ENCODE assay signal across 19 cellular contexts in the genomic region with DNA sequence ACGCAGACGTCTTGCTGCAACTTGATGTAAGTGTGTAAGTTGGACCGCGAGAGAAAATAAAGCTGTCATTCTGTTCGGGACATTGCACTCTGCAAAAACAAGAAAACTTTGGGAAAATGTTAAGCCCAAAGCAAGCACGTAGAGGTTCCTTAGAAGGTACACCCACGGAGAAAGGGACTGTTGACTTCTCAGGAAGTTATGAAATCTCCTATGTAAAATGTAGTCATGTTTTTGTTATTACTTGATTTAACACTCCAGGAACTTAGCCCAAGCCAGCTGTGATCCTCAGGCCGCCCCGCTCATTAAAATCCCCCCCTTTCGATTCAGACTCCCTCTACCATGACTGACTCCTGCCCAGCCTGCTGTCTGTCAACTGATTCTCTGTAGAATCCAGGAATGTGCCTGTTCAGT.
A peak's percentile ranks its signal among the peaks of the same experiment; 100 is the strongest.
DNase-seq lines count a peak whose midpoint lies in the region; ATAC-seq and TF ChIP-seq lines count a peak whose summit lies in the region.
"Had no signal": no experiment of that assay in that cellular context is flagged by ENCODE, and none has a peak within 500 bp of the region (broad histone marks: within the 10 kb centered on the region; RNA-seq: fewer than 3 reads in every experiment).

No MANE protein-coding gene starts in this region.

- BruUV-seq in IMR-90 (replicated peaks; lab: Mats Ljungman, UMichigan): no TSS peak

- no peak overlapping the region for H3K4ac ChIP-seq in IMR-90 (ENCODE audit: low read depth, low read length)

- 40% methylated on average over 3 of the region's 10 CpGs; no CpG with 5 or more reads in 1 of the 2 experiments for WGBS in IMR-90 (ENCODE audit: extremely low coverage in 2 of 2, insufficient read length in 1 of 2), 2 experiments

- no peak overlapping the region for H2AK5ac ChIP-seq in IMR-90 (ENCODE audit: low read depth, low read length)

- POLR2A ChIA-PET in IMR-90 (lab: Charles Lee; ENCODE audit: unreplicated experiment): no interaction called here
- POLR2A ChIA-PET in activated CD4-positive, alpha-beta T cell treated with anti-CD3 and anti-CD28 coated beads, Interleukin-2, amount 10 ng/mL, durations not matched to agents 7 days and 5 days (lab: Charles Lee): no interaction called here

- intact Hi-C loops in IMR-90 (cut with micrococcal nuclease): no loop called here

- no peak overlapping the region for H2BK15ac ChIP-seq in IMR-90 (ENCODE audit: low read depth, low read length)

- H3K9me1 ChIP-seq in IMR-90 (ENCODE audit: insufficient read depth, low read length): peaks cover 2% of the 10 kb centered on the region; the same call in 1 of the 2 replicates

- H3K56ac ChIP-seq in IMR-90 (ENCODE audit: extremely low read depth, insufficient read depth, low read length): no peak overlapping the region

- peak overlapping the region; percentile 78 for H3K4me2 ChIP-seq in IMR-90 (ENCODE audit: low read depth, low read length)
- no peak overlapping the region for H3K4me2 ChIP-seq in neural progenitor cell
- H3K4me2 ChIP-seq: hepatocyte had no signal

- peaks cover 4% of the 10 kb centered on the region for H3F3A ChIP-seq in neural progenitor cell (ENCODE audit: low read depth)

- peak overlapping the region in 1 of 2 experiments; percentile 31; a peak in 1 of 4 replicates for H4K8ac ChIP-seq in IMR-90 (ENCODE audit: low read depth in 2 of 2, low read length in 2 of 2)

- no peak overlapping the region for H2AK9ac ChIP-seq in IMR-90 (replicated peaks; ENCODE audit: low read depth, low read length, poor library complexity)

- no peak overlapping the region for H2BK5ac ChIP-seq in IMR-90 (ENCODE audit: low read depth, low read length, poor library complexity, severe bottlenecking)

- H2AFZ ChIP-seq in IMR-90 (replicated peaks; ENCODE audit: low read length, poor library complexity): no peak overlapping the region
- no peak overlapping the region for H2AFZ ChIP-seq in neural progenitor cell (replicated peaks)
- H2AFZ ChIP-seq: hepatocyte had no signal

- H4K91ac ChIP-seq in IMR-90 (ENCODE audit: insufficient read depth, low read depth, low read length): no peak overlapping the region

- H2BK20ac ChIP-seq in IMR-90 (ENCODE audit: low read depth, low read length): no peak overlapping the region

- peak overlapping the region; percentile 16; the same call in 1 of the 2 replicates for H3K18ac ChIP-seq in IMR-90 (ENCODE audit: low read depth, low read length)

- H3K9me3 ChIP-seq in IMR-90 (ENCODE audit: control insufficient read depth, insufficient read depth, low read length) (no peaks in the 10 kb centered on the region), neural progenitor cell (ENCODE audit: low read depth) (no peaks in the 10 kb centered on the region), HAP-1 (0 out of 2 replicates have a peak, but pooled peaks cover 2% of the 10 kb centered on the region)
- H3K9me3 ChIP-seq: suprapubic skin had no signal

- H3K27me3 ChIP-seq in IMR-90 (ENCODE audit: control insufficient read depth, insufficient read depth, low read length) (no peaks in the 10 kb centered on the region), neural progenitor cell (no peaks in the 10 kb centered on the region), HAP-1 (ENCODE audit: low read depth) (no peaks in the 10 kb centered on the region)
- H3K27me3 ChIP-seq: hepatocyte, suprapubic skin had no signal

- H2BK120ac ChIP-seq in IMR-90 (ENCODE audit: low read depth, low read length): no peak overlapping the region

- no peak overlapping the region for H4K5ac ChIP-seq in IMR-90 (ENCODE audit: low read depth, low read length)

- dilution Hi-C loops in IMR-90 (cut with HindIII; ENCODE audit: low sequenced_read_pairs, unreplicated experiment): no loop called here

- H4K20me1 ChIP-seq in IMR-90 (ENCODE audit: insufficient read depth, low read length): no peaks in the 10 kb centered on the region
- no peaks in the 10 kb centered on the region for H4K20me1 ChIP-seq in neural progenitor cell (ENCODE audit: low read depth)

- H3K23ac ChIP-seq in IMR-90 (ENCODE audit: low read depth, low read length): peak overlapping the region; percentile 4; the same call in 1 of the 2 replicates

- peak overlapping the region; percentile 41 for H3K4me3 Mint-ChIP-seq in chondrocyte (ENCODE audit: unreplicated experiment)
- H3K4me3 Mint-ChIP-seq in neural progenitor cell: no peak overlapping the region
- no peak overlapping the region for H3K4me3 Mint-ChIP-seq in activated CD4-positive, alpha-beta T cell treated with anti-CD3 and anti-CD28 coated beads, Interleukin-2, amount 10 ng/mL, durations not matched to agents 7 days and 5 days
- H3K4me3 Mint-ChIP-seq: activated naive CD8-positive, alpha-beta T cell; T-helper 1 cell treated with Interleukin-12 subunit alpha and Interleukin-12 subunit beta and Interleukin-4 antibody, amounts not matched to agents 30 μg/mL and 1 μg/mL, for 36 hours had no signal

- no peaks in the 10 kb centered on the region for H3K79me1 ChIP-seq in IMR-90 (ENCODE audit: low read depth in 1 of 2, low read length in 2 of 2)

- peak; percentile 27 to 41 for DNase-seq in AML-193 (lab: John Stamatoyannopoulos, UW)
- DNase-seq in IMR-90: peak; percentile 49
- no peak for DNase-seq in chondrocyte (ENCODE audit: low spot score)
- DNase-seq in neural progenitor cell (ENCODE audit: low spot score): peak; percentile 53
- no peak for DNase-seq in HAP-1 (ENCODE audit: low spot score in 2 of 2)
- no peak for DNase-seq in activated CD4-positive, alpha-beta T cell treated with anti-CD3 and anti-CD28 coated beads, Interleukin-2, amount 10 ng/mL, durations not matched to agents 7 days and 5 days
- DNase-seq: activated CD4-positive, alpha-beta T cell treated with anti-CD3 and anti-CD28 coated beads for 1 hour; DMS153; NCI-H1930; NCI-H526 treated with DMSO at 0.1 percent for 48 hours; RPMI8226; stimulated activated CD4-positive, alpha-beta T cell treated with anti-CD3 and anti-CD28 coated beads, Interleukin-2, amount 100 ng/mL, for 24 hours had no signal

- TF ChIP-seq RAD21 in IMR-90 (IDR thresholded peaks at IDR 0.05; ENCODE audit: low read length): no peak

- peak overlapping the region; percentile 74 for H3K27ac Mint-ChIP-seq in chondrocyte (ENCODE audit: unreplicated experiment)
- peak overlapping the region; percentile 3 for H3K27ac Mint-ChIP-seq in neural progenitor cell
- no peak overlapping the region for H3K27ac Mint-ChIP-seq in activated CD4-positive, alpha-beta T cell treated with anti-CD3 and anti-CD28 coated beads, Interleukin-2, amount 10 ng/mL, durations not matched to agents 7 days and 5 days
- H3K27ac Mint-ChIP-seq: activated naive CD8-positive, alpha-beta T cell; T-helper 1 cell treated with Interleukin-12 subunit alpha and Interleukin-12 subunit beta and Interleukin-4 antibody, amounts not matched to agents 30 μg/mL and 1 μg/mL, for 36 hours had no signal

- H3K9ac ChIP-seq in IMR-90 (ENCODE audit: low read depth, low read length) (no peak overlapping the region), neural progenitor cell (no peak overlapping the region)

- no peak for TF ChIP-seq POLR2A in IMR-90 (IDR thresholded peaks at IDR 0.05; ENCODE audit: low read depth, low read length)

- H3K4me1 ChIP-seq in IMR-90 (ENCODE audit: control insufficient read depth, insufficient read depth, low read length): peaks cover 6% of the 10 kb centered on the region
- H3K4me1 ChIP-seq in neural progenitor cell: peaks cover 38% of the 10 kb centered on the region
- no peaks in the 10 kb centered on the region for H3K4me1 ChIP-seq in HAP-1

- H3K27ac ChIP-seq in IMR-90 (ENCODE audit: insufficient read depth, low read length): peak overlapping the region; percentile 46; the same call in 1 of the 2 replicates
- H3K27ac ChIP-seq in neural progenitor cell: no peak overlapping the region
- H3K27ac ChIP-seq: epithelial cell of prostate, hepatocyte, suprapubic skin had no signal

- no peak overlapping the region for H3K14ac ChIP-seq in IMR-90 (replicated peaks; ENCODE audit: low read depth, low read length)

- H3K36me3 ChIP-seq in IMR-90 (ENCODE audit: control insufficient read depth, insufficient read depth, low read length) (no peaks in the 10 kb centered on the region), neural progenitor cell (no peaks in the 10 kb centered on the region), HAP-1 (replicated peaks) (no peaks in the 10 kb centered on the region)
- H3K36me3 ChIP-seq: suprapubic skin had no signal

- H3K9me3 Mint-ChIP-seq in chondrocyte (ENCODE audit: low read depth) (no peaks in the 10 kb centered on the region), neural progenitor cell (no peaks in the 10 kb centered on the region)
- no peaks in the 10 kb centered on the region for H3K9me3 Mint-ChIP-seq in activated CD4-positive, alpha-beta T cell treated with anti-CD3 and anti-CD28 coated beads, Interleukin-2, amount 10 ng/mL, durations not matched to agents 7 days and 5 days
- H3K9me3 Mint-ChIP-seq: T-helper 1 cell treated with Interleukin-12 subunit alpha and Interleukin-12 subunit beta and Interleukin-4 antibody, amounts not matched to agents 30 μg/mL and 1 μg/mL, for 36 hours had no signal

- H3K36me3 Mint-ChIP-seq in chondrocyte (ENCODE audit: low read depth) (no peaks in the 10 kb centered on the region), neural progenitor cell (no peaks in the 10 kb centered on the region)
- no peaks in the 10 kb centered on the region for H3K36me3 Mint-ChIP-seq in activated CD4-positive, alpha-beta T cell treated with anti-CD3 and anti-CD28 coated beads, Interleukin-2, amount 10 ng/mL, durations not matched to agents 7 days and 5 days (ENCODE audit: low read depth)

- H3K79me2 ChIP-seq in neural progenitor cell (ENCODE audit: low read depth): no peaks in the 10 kb centered on the region
- H3K79me2 ChIP-seq: hepatocyte had no signal

- TF ChIP-seq CTCF in IMR-90 (conservative IDR thresholded peaks at IDR 0.05; ENCODE audit: low read depth, low read length) (no peak), chondrocyte (IDR thresholded peaks at IDR 0.05) (no peak), neural progenitor cell (IDR thresholded peaks at IDR 0.05) (no peak)

- CTCF ChIA-PET in IMR-90 (lab: Yijun Ruan, JAX): interaction anchor here (1.2 kb wide), 1 partner anchor 32 kb away, joined by 3 read pairs; no protein-coding TSS in a partner anchor
- CTCF ChIA-PET in activated CD4-positive, alpha-beta T cell treated with anti-CD3 and anti-CD28 coated beads, Interleukin-2, amount 10 ng/mL, durations not matched to agents 7 days and 5 days (lab: Charles Lee): no interaction called here

- ATAC-seq in IMR-90 (ENCODE audit: low read depth): peak; percentile 56
- no peak for ATAC-seq in HG03432 (IDR thresholded peaks at IDR 0.05; ENCODE audit: unreplicated experiment)
- no peak for ATAC-seq in HG02610 (IDR thresholded peaks at IDR 0.05; ENCODE audit: unreplicated experiment)

- H3K4me1 Mint-ChIP-seq in chondrocyte (ENCODE audit: low read depth) (peaks cover 31% of the 10 kb centered on the region), neural progenitor cell (peaks cover 34% of the 10 kb centered on the region)
- H3K4me1 Mint-ChIP-seq in activated CD4-positive, alpha-beta T cell treated with anti-CD3 and anti-CD28 coated beads, Interleukin-2, amount 10 ng/mL, durations not matched to agents 7 days and 5 days: no peaks in the 10 kb centered on the region

- in situ Hi-C loops in IMR-90 (cut with MboI; ENCODE audit: low sequenced_read_pairs): no loop called here
- in situ Hi-C loops in HAP-1 (cut with MboI; ENCODE audit: low sequenced_read_pairs): no loop called here

- H3K4me3 ChIP-seq in IMR-90 (ENCODE audit: insufficient read depth, low read depth, low read length): no peak overlapping the region
- no peak overlapping the region for H3K4me3 ChIP-seq in neural progenitor cell
- H3K4me3 ChIP-seq in HAP-1: no peak overlapping the region
- H3K4me3 ChIP-seq: hepatocyte, suprapubic skin had no signal

- H3K27me3 Mint-ChIP-seq in chondrocyte (ENCODE audit: low read depth) (no peaks in the 10 kb centered on the region), neural progenitor cell (ENCODE audit: insufficient read depth, low read depth) (peaks cover 2% of the 10 kb centered on the region)
- no peaks in the 10 kb centered on the region for H3K27me3 Mint-ChIP-seq in activated CD4-positive, alpha-beta T cell treated with anti-CD3 and anti-CD28 coated beads, Interleukin-2, amount 10 ng/mL, durations not matched to agents 7 days and 5 days
- H3K27me3 Mint-ChIP-seq: activated naive CD8-positive, alpha-beta T cell had no signal

Comparison
In these comparisons a context has a peak if more than half of its experiments do, and no peak if none do; other contexts are left out.
1. DNase-seq: peak in AML-193 (2 of 2), IMR-90 (single experiment) and neural progenitor cell (single experiment); none in chondrocyte (single experiment), HAP-1 (0 of 2) and activated CD4-positive, alpha-beta T cell treated with anti-CD3 and anti-CD28 coated beads, Interleukin-2, amount 10 ng/mL, durations not matched to agents 7 days and 5 days (single experiment).